In genomic region chr10:94680544-94680943, GRCh38 we compare ENCODE assay signal across 14 cellular contexts. TPM values are rescaled to one million over a fixed set of nuclear protein-coding genes. Genes with fewer than 3 reads are reported as not detected.
DNase-seq lines count a peak whose midpoint lies in the region; ATAC-seq, FAIRE-seq and TF ChIP-seq lines count a peak whose summit lies in the region.
"Had no signal": no experiment of that assay in that cellular context is flagged by ENCODE, and none has a peak within 500 bp of the region (broad histone marks: within the 10 kb centered on the region; RNA-seq: fewer than 3 reads in every experiment).

No MANE protein-coding gene starts in this region.

- no peak overlapping the region for H3K27ac Mint-ChIP-seq in activated naive CD4-positive, alpha-beta T cell treated with anti-CD3 and anti-CD28 coated beads for 36 hours
- H3K27ac Mint-ChIP-seq: CD8-positive, alpha-beta T cell; T-cell had no signal

- peak; percentile 26 for FAIRE-seq in pancreas (lab: Jason Lieb, UNC)

- peak overlapping the region in 1 of 4 donors; percentile 18 for H3K27ac ChIP-seq in pancreas
- H3K27ac ChIP-seq: parathyroid adenoma had no signal

- intact Hi-C loops in pancreas (cut with DNase I) = no loop called here
- intact Hi-C loops in activated naive CD4-positive, alpha-beta T cell treated with anti-CD3 and anti-CD28 coated beads for 36 hours (cut with micrococcal nuclease) = no loop called here

- no peaks in the 10 kb centered on the region for H3K9me3 Mint-ChIP-seq in activated naive CD4-positive, alpha-beta T cell treated with anti-CD3 and anti-CD28 coated beads for 36 hours

- DNase-seq in epithelial cell of esophagus (ENCODE audit: low read depth) = peak; percentile 85
- DNase-seq in pancreas = no peak
- no peak for DNase-seq in cerebellar cortex (ENCODE audit: low spot score)
- no peak for DNase-seq in activated naive CD4-positive, alpha-beta T cell treated with anti-CD3 and anti-CD28 coated beads for 36 hours
- no peak for DNase-seq in NCI-H524 treated with DMSO at 0.1 percent for 48 hours (lab: John Stamatoyannopoulos, UW)
- DNase-seq in hippocampal formation (lab: John Stamatoyannopoulos, UW) = no peak
- DNase-seq: activated CD4-positive, alpha-beta T cell treated with anti-CD3 and anti-CD28 coated beads for 48 hours; CD8-positive, alpha-beta T cell; mesendoderm; NCI-H1417; T-cell had no signal

- WGBS in pancreas, 2 donors = 5 to 8% methylated on average over 1 of the region's 1 CpG

- no peaks in the 10 kb centered on the region for H3K27me3 ChIP-seq in pancreas

- H3K36me3 Mint-ChIP-seq in activated naive CD4-positive, alpha-beta T cell treated with anti-CD3 and anti-CD28 coated beads for 36 hours (ENCODE audit: low read depth) = no peaks in the 10 kb centered on the region
- H3K36me3 Mint-ChIP-seq: CD8-positive, alpha-beta T cell; T-cell had no signal

- no peaks in the 10 kb centered on the region for H3K27me3 Mint-ChIP-seq in activated naive CD4-positive, alpha-beta T cell treated with anti-CD3 and anti-CD28 coated beads for 36 hours (ENCODE audit: low read depth)

- no peaks in the 10 kb centered on the region for H3K36me3 ChIP-seq in pancreas

- no peaks in the 10 kb centered on the region for H3K9me3 ChIP-seq in pancreas

- H3K4me1 ChIP-seq in pancreas = peaks cover 0 to 13% (median 5%) of the 10 kb centered on the region in 3 donors
- H3K4me1 ChIP-seq: parathyroid adenoma had no signal

- TF ChIP-seq CTCF in epithelial cell of esophagus (IDR thresholded peaks at IDR 0.05; ENCODE audit: insufficient read depth, low read depth, low read length, missing control alignments) = no peak
- no peak for TF ChIP-seq CTCF in pancreas (IDR thresholded peaks at IDR 0.05)

- ATAC-seq in GM19452 (IDR thresholded peaks at IDR 0.05; ENCODE audit: unreplicated experiment) = peak; percentile 69
- peak; percentile 78 for ATAC-seq in HG03378 (IDR thresholded peaks at IDR 0.05; ENCODE audit: unreplicated experiment)
- ATAC-seq in pancreas = peak; percentile 78 to 84 (median 82)
- ATAC-seq: CD8-positive, alpha-beta T cell; T-cell had no signal

- no peaks in the 10 kb centered on the region for H3K4me1 Mint-ChIP-seq in activated naive CD4-positive, alpha-beta T cell treated with anti-CD3 and anti-CD28 coated beads for 36 hours (ENCODE audit: low read depth)
- H3K4me1 Mint-ChIP-seq: T-cell had no signal

- CTCF ChIA-PET in activated naive CD4-positive, alpha-beta T cell treated with anti-CD3 and anti-CD28 coated beads for 36 hours (lab: Charles Lee) = no interaction called here

- no peak overlapping the region for H3K4me3 Mint-ChIP-seq in activated naive CD4-positive, alpha-beta T cell treated with anti-CD3 and anti-CD28 coated beads for 36 hours
- H3K4me3 Mint-ChIP-seq: CD8-positive, alpha-beta T cell; T-cell had no signal

- H3K4me3 ChIP-seq in epithelial cell of esophagus (ENCODE audit: low read length) (no peak overlapping the region), pancreas (no peak overlapping the region)

RNA-seq across cellular contexts. Expression of gene CYP2C18, which starts 3.0 kb away (rescaled TPM):
- total RNA-seq in pancreas = 1 to 10 TPM in 1 of 6 donors, under 1 TPM in 5; 0.12 to 1.3 (median 0.42) TPM
- polyA plus RNA-seq in pancreas = under 1 TPM; 0.11 to 0.26 TPM
- under 1 TPM; 0.22 to 0.36 TPM for total RNA-seq in activated naive CD4-positive, alpha-beta T cell treated with anti-CD3 and anti-CD28 coated beads for 36 hours
- total RNA-seq: CD8-positive, alpha-beta T cell had no signal
